Comparison of ENCODE assay signal across 33 cellular contexts in the genomic region with DNA sequence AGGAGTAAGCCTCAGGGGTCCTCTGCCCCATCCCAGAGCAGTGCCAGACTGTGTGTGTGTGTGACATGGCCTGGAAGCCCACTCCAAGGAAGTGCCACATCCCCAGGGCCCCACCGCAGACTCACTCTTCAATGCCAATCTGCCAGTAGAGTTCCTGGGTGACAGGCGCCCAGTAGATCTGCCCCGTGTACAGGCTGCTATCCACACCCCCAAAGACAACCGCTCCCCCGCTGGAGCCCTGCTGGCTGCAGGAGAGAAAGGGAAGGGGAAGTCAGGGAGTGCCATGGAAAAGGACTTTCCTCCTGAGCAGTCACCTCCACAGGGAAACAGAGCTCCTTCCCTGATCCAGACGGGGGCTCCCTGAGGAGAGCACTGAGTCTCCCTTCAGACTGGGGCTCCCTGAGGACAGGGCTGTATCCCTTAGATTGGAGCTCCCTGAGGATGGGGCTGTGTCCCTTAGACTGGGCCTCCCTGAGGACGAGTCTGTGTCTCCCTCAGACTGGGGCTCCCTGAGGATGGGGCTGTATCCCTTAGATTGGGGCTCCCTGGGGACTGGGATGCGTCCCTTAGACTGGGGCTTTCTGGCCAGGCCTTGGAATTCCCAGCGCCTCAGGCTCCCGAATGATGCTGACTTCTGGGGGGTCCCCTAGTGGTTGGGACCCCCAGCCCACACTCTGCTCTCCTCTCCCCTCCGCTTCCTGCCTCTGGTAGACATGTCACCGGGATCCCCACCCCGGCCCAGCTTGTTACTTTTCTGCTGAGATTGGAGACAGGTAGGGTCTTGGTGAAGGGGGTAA. TPM values are rescaled to one million over a fixed set of nuclear protein-coding genes. Genes with fewer than 3 reads are reported as not detected.
"Had no signal": no experiment of that assay in that cellular context is flagged by ENCODE, and none has a peak within 500 bp of the region (broad histone marks: within the 10 kb centered on the region; RNA-seq: fewer than 3 reads in every experiment).

No MANE protein-coding gene starts in this region.

- H3K4me1 ChIP-seq: breast epithelium, parathyroid adenoma had no signal

- H2AFZ ChIP-seq: parathyroid adenoma had no signal

- H3K36me3 Mint-ChIP-seq: activated naive CD4-positive, alpha-beta T cell treated with anti-CD3 and anti-CD28 coated beads, Interleukin-2, amount 50 U/mL, for 72 hours; memory B cell; stimulated activated effector memory CD8-positive, alpha-beta T cell treated with anti-CD3 and anti-CD28 coated beads, Interleukin-12 subunit alpha, Interleukin-12 subunit beta, amount 100 ng/mL, for 72 hours had no signal

- H3K27me3 Mint-ChIP-seq: activated CD8-positive, alpha-beta T cell treated with anti-CD3 and anti-CD28 coated beads for 36 hours; dendritic cell treated with granulocyte-macrophage colony-stimulating factor and Interleukin-4, amounts not matched to agents 40 ng/mL and 50 ng/mL, for 4 days; stimulated activated naive CD8-positive, alpha-beta T cell treated with anti-CD3 and anti-CD28 coated beads, Interleukin-15, Interleukin-2, amounts not matched to agents 100 ng/mL and 50 ng/mL, for 24 hours had no signal

- H3K9me3 ChIP-seq: breast epithelium, psoas muscle, sigmoid colon, thyroid gland had no signal

- H3K27me3 ChIP-seq: breast epithelium, sigmoid colon, thyroid gland had no signal

- H3K4me3 Mint-ChIP-seq: activated CD4-positive, alpha-beta T cell treated with anti-CD3 and anti-CD28 coated beads, Interleukin-2, amount 10 ng/mL, durations not matched to agents 24 days and 14 days; activated CD8-positive, alpha-beta T cell treated with anti-CD3 and anti-CD28 coated beads for 36 hours; dendritic cell treated with granulocyte-macrophage colony-stimulating factor and Interleukin-4, amounts not matched to agents 40 ng/mL and 50 ng/mL, for 4 days; endodermal cell; memory B cell; nephron progenitor cell; stimulated activated effector memory CD8-positive, alpha-beta T cell treated with anti-CD3 and anti-CD28 coated beads, Interleukin-12 subunit alpha, Interleukin-12 subunit beta, amount 100 ng/mL, for 72 hours; stimulated activated naive CD8-positive, alpha-beta T cell treated with anti-CD3 and anti-CD28 coated beads, Interleukin-15, Interleukin-2, amounts not matched to agents 100 ng/mL and 50 ng/mL, for 24 hours; T-helper 1 cell treated with Interleukin-12 subunit alpha and Interleukin-12 subunit beta and Interleukin-4 antibody, amounts not matched to agents 30 μg/mL and 1 μg/mL, for 36 hours had no signal

- DNase-seq: activated CD4-positive, alpha-beta T cell treated with anti-CD3 and anti-CD28 coated beads, Interleukin-2, amount 10 ng/mL, durations not matched to agents 24 days and 14 days; activated CD8-positive, alpha-beta T cell treated with anti-CD3 and anti-CD28 coated beads for 36 hours; activated naive CD4-positive, alpha-beta T cell; activated T-cell treated with anti-CD3 and anti-CD28 coated beads, Interleukin-2, amount 50 U/mL, for 48 hours; central memory CD4-positive, alpha-beta T cell; endodermal cell; foreskin fibroblast; head of caudate nucleus; islet precursor cell; left cardiac atrium; nephron progenitor cell; nucleus accumbens; sigmoid colon; stimulated activated CD4-positive, alpha-beta T cell treated with anti-CD3 and anti-CD28 coated beads, Interleukin-4, amount 100 ng/mL, for 24 hours; substantia nigra; SW 1271; T-helper 9 cell; thyroid gland had no signal

- H3K4me1 Mint-ChIP-seq: stimulated activated effector memory CD8-positive, alpha-beta T cell treated with anti-CD3 and anti-CD28 coated beads, Interleukin-12 subunit alpha, Interleukin-12 subunit beta, amount 100 ng/mL, for 72 hours had no signal

- H3K27ac Mint-ChIP-seq: activated CD4-positive, alpha-beta T cell treated with anti-CD3 and anti-CD28 coated beads, Interleukin-2, amount 10 ng/mL, durations not matched to agents 24 days and 14 days; activated CD8-positive, alpha-beta T cell treated with anti-CD3 and anti-CD28 coated beads for 36 hours; activated naive CD4-positive, alpha-beta T cell treated with anti-CD3 and anti-CD28 coated beads, Interleukin-2, amount 50 U/mL, for 72 hours; activated T-helper 2 cell treated with anti-CD3 and anti-CD28 coated beads, Interferon-gamma antibody, Interleukin-2, Interleukin-4, amounts not matched to agents 10 μg/mL and 5 μg/mL and 100 μg/mL, durations not matched to agents 14 hours and 24 hours and 36 hours; dendritic cell treated with granulocyte-macrophage colony-stimulating factor and Interleukin-4, amounts not matched to agents 40 ng/mL and 50 ng/mL, for 4 days; endodermal cell; memory B cell; nephron progenitor cell; stimulated activated effector memory CD8-positive, alpha-beta T cell treated with anti-CD3 and anti-CD28 coated beads, Interleukin-12 subunit alpha, Interleukin-12 subunit beta, amount 100 ng/mL, for 72 hours; stimulated activated naive CD8-positive, alpha-beta T cell treated with anti-CD3 and anti-CD28 coated beads, Interleukin-15, Interleukin-2, amounts not matched to agents 100 ng/mL and 50 ng/mL, for 24 hours; T-helper 1 cell treated with Interleukin-12 subunit alpha and Interleukin-12 subunit beta and Interleukin-4 antibody, amounts not matched to agents 30 μg/mL and 1 μg/mL, for 36 hours had no signal

- H3K9me3 Mint-ChIP-seq: activated CD4-positive, alpha-beta T cell treated with anti-CD3 and anti-CD28 coated beads, Interleukin-2, amount 10 ng/mL, durations not matched to agents 24 days and 14 days; activated CD8-positive, alpha-beta T cell treated with anti-CD3 and anti-CD28 coated beads for 36 hours; activated naive CD4-positive, alpha-beta T cell treated with anti-CD3 and anti-CD28 coated beads, Interleukin-2, amount 50 U/mL, for 72 hours; activated T-helper 2 cell treated with anti-CD3 and anti-CD28 coated beads, Interferon-gamma antibody, Interleukin-2, Interleukin-4, amounts not matched to agents 10 μg/mL and 5 μg/mL and 100 μg/mL, durations not matched to agents 14 hours and 24 hours and 36 hours; dendritic cell treated with granulocyte-macrophage colony-stimulating factor and Interleukin-4, amounts not matched to agents 40 ng/mL and 50 ng/mL, for 4 days; endodermal cell; memory B cell; nephron progenitor cell; stimulated activated effector memory CD8-positive, alpha-beta T cell treated with anti-CD3 and anti-CD28 coated beads, Interleukin-12 subunit alpha, Interleukin-12 subunit beta, amount 100 ng/mL, for 72 hours; stimulated activated naive CD8-positive, alpha-beta T cell treated with anti-CD3 and anti-CD28 coated beads, Interleukin-15, Interleukin-2, amounts not matched to agents 100 ng/mL and 50 ng/mL, for 24 hours; T-helper 1 cell treated with Interleukin-12 subunit alpha and Interleukin-12 subunit beta and Interleukin-4 antibody, amounts not matched to agents 30 μg/mL and 1 μg/mL, for 36 hours had no signal

- FAIRE-seq: small intestine, TTC549 had no signal

- ATAC-seq: activated CD8-positive, alpha-beta T cell treated with anti-CD3 and anti-CD28 coated beads for 36 hours; activated naive CD4-positive, alpha-beta T cell treated with anti-CD3 and anti-CD28 coated beads, Interleukin-2, amount 50 U/mL, for 72 hours; left cardiac atrium; psoas muscle; stimulated activated effector memory CD8-positive, alpha-beta T cell treated with anti-CD3 and anti-CD28 coated beads, Interleukin-12 subunit alpha, Interleukin-12 subunit beta, amount 100 ng/mL, for 72 hours had no signal

- H3K9ac ChIP-seq: parathyroid adenoma had no signal

- H3K4me3 ChIP-seq: breast epithelium, psoas muscle, sigmoid colon, thyroid gland had no signal

- H3K36me3 ChIP-seq: breast epithelium, sigmoid colon, thyroid gland had no signal

- H3K27ac ChIP-seq: breast epithelium, parathyroid adenoma, psoas muscle, sigmoid colon, thyroid gland, VCaP had no signal

RNA-seq across cellular contexts. Expression of gene PGC, which starts 6.6 kb away (rescaled TPM):
- total RNA-seq: activated CD4-positive, alpha-beta T cell treated with anti-CD3 and anti-CD28 coated beads, Interleukin-2, amount 10 ng/mL, durations not matched to agents 24 days and 14 days; activated CD8-positive, alpha-beta T cell treated with anti-CD3 and anti-CD28 coated beads for 36 hours; activated naive CD4-positive, alpha-beta T cell treated with anti-CD3 and anti-CD28 coated beads, Interleukin-2, amount 50 U/mL, for 72 hours; activated T-helper 2 cell treated with anti-CD3 and anti-CD28 coated beads, Interferon-gamma antibody, Interleukin-2, Interleukin-4, amounts not matched to agents 10 μg/mL and 5 μg/mL and 100 μg/mL, durations not matched to agents 14 hours and 24 hours and 36 hours; endodermal cell; esophagus mucosa; left cardiac atrium; psoas muscle; sigmoid colon; thyroid gland; urinary bladder had no signal
- polyA plus RNA-seq: urinary bladder had no signal

RNA-seq across cellular contexts. Expression of gene PRICKLE4, which starts 40.0 kb away (rescaled TPM):
- total RNA-seq: activated CD4-positive, alpha-beta T cell treated with anti-CD3 and anti-CD28 coated beads, Interleukin-2, amount 10 ng/mL, durations not matched to agents 24 days and 14 days; activated CD8-positive, alpha-beta T cell treated with anti-CD3 and anti-CD28 coated beads for 36 hours; activated T-helper 2 cell treated with anti-CD3 and anti-CD28 coated beads, Interferon-gamma antibody, Interleukin-2, Interleukin-4, amounts not matched to agents 10 μg/mL and 5 μg/mL and 100 μg/mL, durations not matched to agents 14 hours and 24 hours and 36 hours had no signal
